Comparison of ENCODE assay signal across 2 cellular contexts in genomic region chr19:52170863-52171320, GRCh38.
A peak's percentile ranks its signal among the peaks of the same experiment; 100 is the strongest.
TF ChIP-seq lines count a peak whose summit lies in the region.

No MANE protein-coding gene starts in this region.

TF ChIP-seq in IMR-90, 13 proteins besides CTCF, POLR2A, EP300 and RAD21:
- TF ChIP-seq FOS (IDR thresholded peaks at IDR 0.05; ENCODE audit: low read depth, low read length) (no peak), CEBPB (IDR thresholded peaks at IDR 0.05; ENCODE audit: low read depth, low read length) (no peak), RCOR1 (IDR thresholded peaks at IDR 0.05; ENCODE audit: insufficient replicate concordance, low read length) (no peak), RFX5 (IDR thresholded peaks at IDR 0.05; ENCODE audit: low read depth, low read length) (no peak), BHLHE40 (IDR thresholded peaks at IDR 0.05; ENCODE audit: low read depth, low read length) (no peak), CHD1 (IDR thresholded peaks at IDR 0.05; ENCODE audit: low read depth, low read length) (no peak), MAFK (IDR thresholded peaks at IDR 0.05; ENCODE audit: low read depth, low read length) (no peak), SMC3 (IDR thresholded peaks at IDR 0.05; ENCODE audit: low read depth, low read length) (no peak), ELK1 (IDR thresholded peaks at IDR 0.05; ENCODE audit: borderline replicate concordance, low read depth, low read length) (no peak), USF2 (IDR thresholded peaks at IDR 0.05; ENCODE audit: low read depth, low read length) (no peak), MAZ (IDR thresholded peaks at IDR 0.05; ENCODE audit: borderline replicate concordance, low read depth, low read length) (no peak), NFE2L2 (IDR thresholded peaks at IDR 0.05; ENCODE audit: low read depth, low read length) (no peak), MXI1 (IDR thresholded peaks at IDR 0.05; ENCODE audit: borderline replicate concordance, low read depth, low read length) (no peak)
TF ChIP-seq in IMR-90: peak in this region for 0.

TF ChIP-seq in GM12878, 131 proteins besides CTCF, POLR2A, EP300 and RAD21:
- TF ChIP-seq IKZF1 (conservative IDR thresholded peaks at IDR 0.05) (peak; percentile 26; the same call in 1 of the 2 replicates), ZBED1 (IDR thresholded peaks at IDR 0.05; ENCODE audit: borderline replicate concordance) (no peak), NR2F1 (conservative IDR thresholded peaks at IDR 0.05) (0 out of 2 replicates have a peak, but pooled peaks have one; percentile 4), BMI1 (IDR thresholded peaks at IDR 0.05; ENCODE audit: borderline replicate concordance) (no peak), REST (IDR thresholded peaks at IDR 0.05; ENCODE audit: low read depth, low read length) (no peak), NKRF (conservative IDR thresholded peaks at IDR 0.05) (0 out of 2 replicates have a peak, but pooled peaks have one; percentile 59)
